ENCODE assay signal across 2 cellular contexts in the genomic region with DNA sequence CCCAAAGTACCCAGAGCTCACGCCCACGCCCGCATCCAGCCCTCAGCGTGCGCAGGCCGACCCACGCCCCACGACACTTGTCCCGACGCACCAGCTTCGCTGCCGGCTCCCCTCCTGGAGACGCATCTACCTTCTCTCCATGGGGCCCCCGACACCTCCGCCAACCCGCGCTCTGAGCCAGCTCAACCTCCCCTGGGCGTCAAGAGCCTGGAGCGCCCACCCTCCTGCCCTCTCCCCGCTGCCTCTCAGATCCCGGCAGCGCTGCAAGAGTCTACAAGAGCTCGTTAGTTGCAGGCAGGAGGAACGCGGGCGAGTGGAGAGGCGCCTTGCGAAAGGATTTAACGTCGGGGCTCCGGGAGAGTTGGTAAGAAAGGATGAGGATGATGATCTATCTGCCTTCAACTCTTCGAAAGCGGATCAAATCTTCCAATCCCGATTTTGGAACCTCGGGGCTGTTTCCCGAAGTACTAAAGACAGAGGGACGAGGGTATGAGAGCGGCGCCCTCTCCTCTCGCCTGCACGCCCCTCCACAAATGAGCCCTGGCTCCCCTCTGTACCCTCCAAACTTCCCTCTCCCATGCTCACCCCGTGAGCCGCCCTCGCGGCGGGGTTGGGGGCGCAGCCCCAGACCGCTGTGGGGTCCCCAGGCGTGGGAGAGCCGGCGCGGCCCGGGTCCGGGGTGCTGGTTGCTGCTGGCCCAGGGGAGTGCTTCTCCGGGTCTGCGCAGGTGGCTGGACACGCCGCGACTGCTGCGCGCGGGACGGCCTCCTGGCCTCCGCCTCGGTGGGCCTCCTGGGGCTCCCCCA.
TF ChIP-seq lines count a peak whose summit lies in the region.

No MANE protein-coding gene starts in this region.

TF ChIP-seq in SK-N-SH treated with all-trans-retinoic acid at 6 μM for 48 hours, 23 proteins besides CTCF, POLR2A, EP300 and RAD21 (continued from another document):
- TF ChIP-seq ZNF565 (CRISPR knock-in tag; conservative IDR thresholded peaks at IDR 0.05; ENCODE audit: low read depth), result no peak
- TF ChIP-seq, protein P1, sequence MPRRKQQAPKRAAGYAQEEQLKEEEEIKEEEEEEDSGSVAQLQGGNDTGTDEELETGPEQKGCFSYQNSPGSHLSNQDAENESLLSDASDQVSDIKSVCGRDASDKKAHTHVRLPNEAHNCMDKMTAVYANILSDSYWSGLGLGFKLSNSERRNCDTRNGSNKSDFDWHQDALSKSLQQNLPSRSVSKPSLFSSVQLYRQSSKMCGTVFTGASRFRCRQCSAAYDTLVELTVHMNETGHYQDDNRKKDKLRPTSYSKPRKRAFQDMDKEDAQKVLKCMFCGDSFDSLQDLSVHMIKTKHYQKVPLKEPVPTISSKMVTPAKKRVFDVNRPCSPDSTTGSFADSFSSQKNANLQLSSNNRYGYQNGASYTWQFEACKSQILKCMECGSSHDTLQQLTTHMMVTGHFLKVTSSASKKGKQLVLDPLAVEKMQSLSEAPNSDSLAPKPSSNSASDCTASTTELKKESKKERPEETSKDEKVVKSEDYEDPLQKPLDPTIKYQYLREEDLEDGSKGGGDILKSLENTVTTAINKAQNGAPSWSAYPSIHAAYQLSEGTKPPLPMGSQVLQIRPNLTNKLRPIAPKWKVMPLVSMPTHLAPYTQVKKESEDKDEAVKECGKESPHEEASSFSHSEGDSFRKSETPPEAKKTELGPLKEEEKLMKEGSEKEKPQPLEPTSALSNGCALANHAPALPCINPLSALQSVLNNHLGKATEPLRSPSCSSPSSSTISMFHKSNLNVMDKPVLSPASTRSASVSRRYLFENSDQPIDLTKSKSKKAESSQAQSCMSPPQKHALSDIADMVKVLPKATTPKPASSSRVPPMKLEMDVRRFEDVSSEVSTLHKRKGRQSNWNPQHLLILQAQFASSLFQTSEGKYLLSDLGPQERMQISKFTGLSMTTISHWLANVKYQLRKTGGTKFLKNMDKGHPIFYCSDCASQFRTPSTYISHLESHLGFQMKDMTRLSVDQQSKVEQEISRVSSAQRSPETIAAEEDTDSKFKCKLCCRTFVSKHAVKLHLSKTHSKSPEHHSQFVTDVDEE (CRISPR knock-in tag; IDR thresholded peaks at IDR 0.05), result no peak
- TF ChIP-seq ZNF8 (CRISPR knock-in tag; IDR thresholded peaks at IDR 0.05), result no peak
- no peak for TF ChIP-seq ZNF70 (CRISPR knock-in tag; IDR thresholded peaks at IDR 0.05)
- TF ChIP-seq, protein P2, sequence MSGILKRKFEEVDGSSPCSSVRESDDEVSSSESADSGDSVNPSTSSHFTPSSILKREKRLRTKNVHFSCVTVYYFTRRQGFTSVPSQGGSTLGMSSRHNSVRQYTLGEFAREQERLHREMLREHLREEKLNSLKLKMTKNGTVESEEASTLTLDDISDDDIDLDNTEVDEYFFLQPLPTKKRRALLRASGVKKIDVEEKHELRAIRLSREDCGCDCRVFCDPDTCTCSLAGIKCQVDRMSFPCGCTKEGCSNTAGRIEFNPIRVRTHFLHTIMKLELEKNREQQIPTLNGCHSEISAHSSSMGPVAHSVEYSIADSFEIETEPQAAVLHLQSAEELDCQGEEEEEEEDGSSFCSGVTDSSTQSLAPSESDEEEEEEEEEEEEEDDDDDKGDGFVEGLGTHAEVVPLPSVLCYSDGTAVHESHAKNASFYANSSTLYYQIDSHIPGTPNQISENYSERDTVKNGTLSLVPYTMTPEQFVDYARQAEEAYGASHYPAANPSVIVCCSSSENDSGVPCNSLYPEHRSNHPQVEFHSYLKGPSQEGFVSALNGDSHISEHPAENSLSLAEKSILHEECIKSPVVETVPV (CRISPR knock-in tag; IDR thresholded peaks at IDR 0.05), result no peak
- no peak for TF ChIP-seq TOX (CRISPR knock-in tag; IDR thresholded peaks at IDR 0.05; ENCODE audit: borderline replicate concordance)
- TF ChIP-seq PATZ1 (CRISPR knock-in tag; IDR thresholded peaks at IDR 0.05; ENCODE audit: borderline replicate concordance), result no peak
- TF ChIP-seq CSDC2 (CRISPR knock-in tag; IDR thresholded peaks at IDR 0.05), result no peak
- TF ChIP-seq PPARA (CRISPR knock-in tag; IDR thresholded peaks at IDR 0.05; ENCODE audit: borderline replicate concordance), result no peak
- TF ChIP-seq ZFP30 (CRISPR knock-in tag; IDR thresholded peaks at IDR 0.05), result no peak
- TF ChIP-seq RARB (CRISPR knock-in tag; IDR thresholded peaks at IDR 0.05), result no peak

TF ChIP-seq in liver, 16 proteins besides CTCF, POLR2A, EP300 and RAD21 (continued from another document):
- TF ChIP-seq JUND (IDR thresholded peaks at IDR 0.05), result no peak
- TF ChIP-seq HNF4G (IDR thresholded peaks at IDR 0.05), result no peak
